ENCODE assay signal across 9 cellular contexts in the genomic region with DNA sequence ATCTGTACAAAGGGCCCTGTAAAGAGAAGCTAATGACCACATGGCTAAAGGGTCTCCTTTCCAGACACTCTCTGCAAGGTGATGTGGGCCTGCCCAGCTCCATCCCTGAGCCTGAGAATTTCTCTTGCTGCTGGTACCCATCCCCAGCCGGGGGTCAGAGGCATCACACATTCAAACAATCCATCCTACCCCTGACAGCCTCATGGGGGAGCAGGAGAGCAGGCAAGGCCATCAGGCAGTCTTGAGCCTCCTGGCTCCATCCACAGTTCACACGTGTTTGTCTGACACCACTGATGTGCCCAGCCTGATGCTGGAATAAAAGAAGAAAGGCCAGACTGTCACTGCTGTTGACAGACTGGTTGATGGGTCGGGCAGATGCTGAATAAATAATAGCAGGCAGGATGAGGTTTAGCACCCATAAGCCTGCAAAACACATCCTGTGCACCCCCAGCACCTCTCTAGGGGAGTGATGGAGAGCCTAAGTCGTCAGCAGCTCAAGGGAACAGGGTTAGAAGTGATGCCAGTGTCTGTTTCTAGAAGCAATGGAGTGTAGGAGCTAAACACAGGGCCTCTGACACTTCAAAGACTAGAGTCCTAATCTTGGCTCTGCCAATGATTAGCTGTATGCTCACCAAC. TPM values are rescaled to one million over a fixed set of nuclear protein-coding genes. Genes with fewer than 3 reads are reported as not detected.
DNase-seq lines count a peak whose midpoint lies in the region; ATAC-seq, FAIRE-seq and TF ChIP-seq lines count a peak whose summit lies in the region.
"Had no signal": no experiment of that assay in that cellular context is flagged by ENCODE, and none has a peak within 500 bp of the region (broad histone marks: within the 10 kb centered on the region; RNA-seq: fewer than 3 reads in every experiment).

No MANE protein-coding gene starts in this region.

- in situ Hi-C loops in GM12878 (cut with MboI) = no loop called here

- peaks cover 0 to 2% (median 0%) of the 10 kb centered on the region in 4 donors for H3K4me1 Mint-ChIP-seq in CD4-positive, CD25-positive, alpha-beta regulatory T cell

- SMC1A ChIA-PET in GM12878 (lab: Charles Lee; ENCODE audit: uncharacterized antibody, unreplicated experiment) = interaction anchor here (0.9 to 1.5 kb wide), 3 partner anchors 11 to 95 kb away, joined by 3 to 4 read pairs (median 3); no protein-coding TSS in a partner anchor

- FAIRE-seq in GM12878 (lab: Jason Lieb, UNC) = peak; percentile 57

- WGBS in GM12878 (ENCODE audit: insufficient coverage, insufficient replicate concordance, low lambda C conversion rate, missing lambda C conversion rate) = 0% methylated on average over 4 of the region's 4 CpGs

- H3K36me3 Mint-ChIP-seq in CD4-positive, CD25-positive, alpha-beta regulatory T cell = no peaks in the 10 kb centered on the region

- no peak overlapping the region for H3K4me2 ChIP-seq in OCI-LY3 (ENCODE audit: low read length)
- no peak overlapping the region for H3K4me2 ChIP-seq in GM12878 (ENCODE audit: control insufficient read depth, insufficient read depth)

- no peak overlapping the region for H3K27ac ChIP-seq in CD4-positive, CD25-positive, alpha-beta regulatory T cell (ENCODE audit: insufficient read depth, low read length, poor library complexity, severe bottlenecking)
- no peak overlapping the region for H3K27ac ChIP-seq in OCI-LY3 (ENCODE audit: low read length)
- no peak overlapping the region for H3K27ac ChIP-seq in GM12878 (ENCODE audit: control insufficient read depth, insufficient read depth)

- DNase-seq in CD4-positive, CD25-positive, alpha-beta regulatory T cell = peak in 2 of 3 donors; percentile 1 to 27
- DNase-seq in GM12878 (ENCODE audit: low read depth, low spot score) = no peak
- DNase-seq in inferior parietal cortex (ENCODE audit: extremely low spot score) = peak; percentile 47
- DNase-seq in stimulated activated CD8-positive, alpha-beta memory T cell treated with anti-CD3 and anti-CD28 coated beads, Interleukin-2, amount 100 ng/mL, for 48 hours (ENCODE audit: low read depth in 2 of 2) = peak; percentile 4 to 11
- DNase-seq in NCI-H187 treated with DMSO at 0.1 percent for 48 hours (lab: John Stamatoyannopoulos, UW) = no peak
- no peak for DNase-seq in NCI-H774 (lab: John Stamatoyannopoulos, UW)

- peaks cover 0 to 3% (median 0%) of the 10 kb centered on the region in 7 donors for H3K9me3 Mint-ChIP-seq in CD4-positive, CD25-positive, alpha-beta regulatory T cell

- H3K36me3 ChIP-seq in CD4-positive, CD25-positive, alpha-beta regulatory T cell (ENCODE audit: control insufficient read depth, insufficient read depth, low read length) = no peaks in the 10 kb centered on the region
- H3K36me3 ChIP-seq in OCI-LY3 (replicated peaks; ENCODE audit: low read depth, low read length) = no peaks in the 10 kb centered on the region
- no peaks in the 10 kb centered on the region for H3K36me3 ChIP-seq in GM12878 (ENCODE audit: control insufficient read depth in 2 of 2, insufficient read depth in 2 of 2, low read length in 1 of 2)

- H3K27me3 Mint-ChIP-seq in CD4-positive, CD25-positive, alpha-beta regulatory T cell = peaks cover 6% of the 10 kb centered on the region

- TF ChIP-seq POLR2A in GM12878 (IDR thresholded peaks at IDR 0.05; ENCODE audit: low read depth, low read length) = no peak

- no peak overlapping the region for H3K9ac ChIP-seq in OCI-LY3 (ENCODE audit: low read length)
- no peak overlapping the region for H3K9ac ChIP-seq in GM12878 (ENCODE audit: control insufficient read depth, insufficient read depth, low read length)

- RAD21 ChIA-PET in GM12878 (lab: Charles Lee; ENCODE audit: unreplicated experiment) = no interaction called here

- no peak for ATAC-seq in CD4-positive, CD25-positive, alpha-beta regulatory T cell (ENCODE audit: low read depth in 2 of 2)
- ATAC-seq in GM19463 (IDR thresholded peaks at IDR 0.05; ENCODE audit: unreplicated experiment) = peak; percentile 48
- peak; percentile 92 for ATAC-seq in GM12878

- BruUV-seq in GM12878 (replicated peaks; lab: Mats Ljungman, UMichigan) = no TSS peak

- H3K27me3 ChIP-seq in CD4-positive, CD25-positive, alpha-beta regulatory T cell (ENCODE audit: control insufficient read depth, insufficient read depth, low read length) = peaks cover 2% of the 10 kb centered on the region
- H3K27me3 ChIP-seq in OCI-LY3 (ENCODE audit: low read depth, low read length) = peaks cover 17% of the 10 kb centered on the region
- H3K27me3 ChIP-seq in GM12878 (replicated peaks in 1 of 2; ENCODE audit: control insufficient read depth in 2 of 2, insufficient read depth in 2 of 2, low read length in 1 of 2) = peaks cover 0 to 2% of the 10 kb centered on the region in 2 experiments; a peak in 2 of 4 replicates

- H3K79me2 ChIP-seq in OCI-LY3 (ENCODE audit: low read length) (no peaks in the 10 kb centered on the region), GM12878 (ENCODE audit: control insufficient read depth, insufficient read depth, low read length) (no peaks in the 10 kb centered on the region)

- H3K27ac Mint-ChIP-seq in CD4-positive, CD25-positive, alpha-beta regulatory T cell = no peak overlapping the region

- no peaks in the 10 kb centered on the region for H3K4me1 ChIP-seq in CD4-positive, CD25-positive, alpha-beta regulatory T cell (ENCODE audit: control insufficient read depth, insufficient read depth, low read length, poor library complexity, severe bottlenecking)
- H3K4me1 ChIP-seq in OCI-LY3 (ENCODE audit: low read length) (no peaks in the 10 kb centered on the region), GM12878 (ENCODE audit: control insufficient read depth, insufficient read depth, low read length) (no peaks in the 10 kb centered on the region)

- no peak overlapping the region for H3K4me3 Mint-ChIP-seq in CD4-positive, CD25-positive, alpha-beta regulatory T cell

- TF ChIP-seq RAD21 in GM12878 (IDR thresholded peaks at IDR 0.05; ENCODE audit: insufficient read depth, low read depth, low read length) = peak; percentile 61

- intact Hi-C loops in GM12878 (cut with micrococcal nuclease; ENCODE audit: unreplicated experiment) = no loop called here

- no peaks in the 10 kb centered on the region for H4K20me1 ChIP-seq in OCI-LY3 (ENCODE audit: insufficient read depth, low read length)
- no peaks in the 10 kb centered on the region for H4K20me1 ChIP-seq in GM12878 (ENCODE audit: control insufficient read depth, insufficient read depth)

- H3K4me3 ChIP-seq in CD4-positive, CD25-positive, alpha-beta regulatory T cell (ENCODE audit: low read depth, low read length) = no peak overlapping the region
- H3K4me3 ChIP-seq in OCI-LY3 (ENCODE audit: low read length) (no peak overlapping the region), GM12878 (no peak overlapping the region)

- POLR2A ChIA-PET in GM12878 (lab: Charles Lee) = no interaction called here

- no peaks in the 10 kb centered on the region for H3K9me3 ChIP-seq in CD4-positive, CD25-positive, alpha-beta regulatory T cell (ENCODE audit: control insufficient read depth in 2 of 2, low read length in 2 of 2)
- no peaks in the 10 kb centered on the region for H3K9me3 ChIP-seq in OCI-LY3 (ENCODE audit: insufficient read depth, low read length)
- H3K9me3 ChIP-seq in GM12878 (replicated peaks; ENCODE audit: control insufficient read depth, insufficient read depth, low read length) = no peaks in the 10 kb centered on the region

- no peak for TF ChIP-seq EP300 in GM12878 (IDR thresholded peaks at IDR 0.05; ENCODE audit: borderline replicate concordance in 1 of 2, control insufficient read depth in 1 of 2, low read depth in 2 of 2, low read length in 2 of 2)

- TF ChIP-seq CTCF in OCI-LY3 (IDR thresholded peaks at IDR 0.05; ENCODE audit: low read depth, low read length) (peak; percentile 54), GM12878 (IDR thresholded peaks at IDR 0.05 in 2 of 3, conservative IDR thresholded peaks at IDR 0.05 in 1 of 3; ENCODE audit: control insufficient read depth in 2 of 3, extremely low read depth in 1 of 3, insufficient read depth in 1 of 3, low read depth in 3 of 3, low read length in 3 of 3) (peak; percentile 64 to 78 (median 75))

- H2AFZ ChIP-seq in OCI-LY3 (ENCODE audit: low read depth, low read length) (no peak overlapping the region), GM12878 (ENCODE audit: control insufficient read depth, low read depth, low read length) (no peak overlapping the region)

- CTCF ChIA-PET in GM12878 (lab: Yijun Ruan, JAX) = interaction anchor here (0.8 to 3.4 kb wide), 9 partner anchors 8 to 95 kb away, joined by 3 to 22 read pairs (median 5); partner anchors contain the start of gene TLL2

TF ChIP-seq in GM12878, 131 proteins besides CTCF, POLR2A, EP300 and RAD21:
- TF ChIP-seq YY1 (IDR thresholded peaks at IDR 0.05; ENCODE audit: low read depth, low read length) (peak; percentile 22; the same call in 1 of the 2 replicates), SMARCA5 (IDR thresholded peaks at IDR 0.05) (no peak), SMC3 (IDR thresholded peaks at IDR 0.05; ENCODE audit: borderline replicate concordance, low read length) (peak; percentile 44; the same call in 1 of the 2 replicates)

RNA-seq across cellular contexts. Expression of gene TLL2, which starts 43.5 kb away (rescaled TPM):
- total RNA-seq in CD4-positive, CD25-positive, alpha-beta regulatory T cell = not detected
- not detected for polyA plus RNA-seq in CD4-positive, CD25-positive, alpha-beta regulatory T cell
- total RNA-seq in GM12878 (2013; cell fraction: nucleolus; rRNA removed) = 1.0 and 1.1 TPM in 2 replicates
- total RNA-seq in GM12878 (2014; rRNA removed) = 0.33 and 0.34 TPM in 2 replicates
- total RNA-seq in GM12878 (2014; rRNA removed; fragmentation: Illumina TruSeq; extraction: Trizol) = 0.14 and 0.22 TPM in 2 replicates
- total RNA-seq in GM12878 (2021) = 0.51 and 0.72 TPM in 2 replicates
- polyA plus RNA-seq in GM12878 (2011; ENCODE audit: low read depth) = 0.03 TPM
- 0.33 and 0.71 TPM in 2 replicates for polyA plus RNA-seq in GM12878 (2011; rRNA removed)
- polyA plus RNA-seq in GM12878 (2011; cell fraction: cytosol; rRNA removed) = 0.33 and 0.57 TPM in 2 replicates
- polyA plus RNA-seq in GM12878 (2011; cell fraction: nucleus; rRNA removed) = 1.2 and 1.8 TPM in 2 replicates
- 0.18 and 0.28 TPM in 2 replicates for polyA plus RNA-seq in GM12878 (2012)
- polyA plus RNA-seq in GM12878 (2014; fragmentation: Illumina TruSeq; extraction: Trizol) = 0.31 and 0.55 TPM in 2 replicates
- under 1 TPM; 0.02 to 0.29 TPM for polyA plus RNA-seq in GM12878 (2014; fragmentation: Nextera tagmentation; extraction: Ambion mirVana)
- polyA plus RNA-seq in GM12878 (2014; rRNA removed) = 0.78 and 0.80 TPM in 2 replicates
- polyA plus RNA-seq in GM12878 (2016; fragmentation: Nextera tagmentation; extraction: Ambion mirVana) = 1 to 10 TPM; 1.5 to 2.1 TPM
- polyA minus RNA-seq in GM12878 (2011; rRNA and poly(A)+ RNA removed) = 0.29 and 0.52 TPM in 2 replicates
- polyA minus RNA-seq in GM12878 (2011; cell fraction: cytosol; rRNA and poly(A)+ RNA removed) = not detected in 2 replicates
- polyA minus RNA-seq in GM12878 (2011; cell fraction: nucleus; rRNA and poly(A)+ RNA removed) = 0.97 and 2.4 TPM in 2 replicates
- total RNA-seq: mononuclear cell had no signal

Comparison
In these comparisons a context has a peak if more than half of its experiments do, and no peak if none do; other contexts are left out.
1. ATAC-seq: peak in GM19463 (single experiment) and GM12878 (single experiment); none in CD4-positive, CD25-positive, alpha-beta regulatory T cell (0 of 2).
2. DNase-seq: peak in CD4-positive, CD25-positive, alpha-beta regulatory T cell (2 of 3), inferior parietal cortex (single experiment) and stimulated activated CD8-positive, alpha-beta memory T cell treated with anti-CD3 and anti-CD28 coated beads, Interleukin-2, amount 100 ng/mL, for 48 hours (2 of 2); none in GM12878 (single experiment), NCI-H187 treated with DMSO at 0.1 percent for 48 hours (single experiment) and NCI-H774 (single experiment).